In genomic region chr7:117715784-117716445, GRCh38 we compare ENCODE assay signal across 8 cellular contexts.
DNase-seq lines count a peak whose midpoint lies in the region; ATAC-seq and TF ChIP-seq lines count a peak whose summit lies in the region.

No MANE protein-coding gene starts in this region.

- peak; percentile 12 for DNase-seq in GDM1 (lab: John Stamatoyannopoulos, UW)
- DNase-seq in GM20000 (ENCODE audit: low spot score) = peak; percentile 46
- peak; percentile 64 for DNase-seq in NCI-H82 (lab: John Stamatoyannopoulos, UW)
- no peak for DNase-seq in chondrocyte (ENCODE audit: low spot score)
- DNase-seq in lung microvascular endothelial cell (ENCODE audit: low read depth in 2 of 2) = peak; percentile 45 to 48
- DNase-seq in activated T-cell treated with anti-CD3 and anti-CD28 coated beads, Interleukin-2, amount 50 U/mL, for 24 hours = no peak

- no peak overlapping the region for H3K4me3 Mint-ChIP-seq in chondrocyte (ENCODE audit: unreplicated experiment)
- H3K4me3 Mint-ChIP-seq in activated T-cell treated with anti-CD3 and anti-CD28 coated beads, Interleukin-2, amount 50 U/mL, for 24 hours = no peak overlapping the region

- H3K4me1 Mint-ChIP-seq in chondrocyte (ENCODE audit: low read depth) = peaks cover 4% of the 10 kb centered on the region
- no peaks in the 10 kb centered on the region for H3K4me1 Mint-ChIP-seq in activated T-cell treated with anti-CD3 and anti-CD28 coated beads, Interleukin-2, amount 50 U/mL, for 24 hours (ENCODE audit: low read depth)

- TF ChIP-seq CTCF in GM20000 (IDR thresholded peaks at IDR 0.05; ENCODE audit: extremely low read depth, missing control alignments) = peak; percentile 42
- peak; percentile 86 for TF ChIP-seq CTCF in chondrocyte (IDR thresholded peaks at IDR 0.05)

- H3K27ac Mint-ChIP-seq in chondrocyte (ENCODE audit: unreplicated experiment) = no peak overlapping the region
- no peak overlapping the region for H3K27ac Mint-ChIP-seq in activated T-cell treated with anti-CD3 and anti-CD28 coated beads, Interleukin-2, amount 50 U/mL, for 24 hours

- ATAC-seq in HG03565 (IDR thresholded peaks at IDR 0.05; ENCODE audit: unreplicated experiment) (peak; percentile 83), HG03108 (IDR thresholded peaks at IDR 0.05; ENCODE audit: unreplicated experiment) (no peak)

- H3K9me3 Mint-ChIP-seq in chondrocyte (ENCODE audit: low read depth) = no peaks in the 10 kb centered on the region
- H3K9me3 Mint-ChIP-seq in activated T-cell treated with anti-CD3 and anti-CD28 coated beads, Interleukin-2, amount 50 U/mL, for 24 hours = no peaks in the 10 kb centered on the region

- H3K27me3 Mint-ChIP-seq in chondrocyte (ENCODE audit: low read depth) = no peaks in the 10 kb centered on the region
- no peaks in the 10 kb centered on the region for H3K27me3 Mint-ChIP-seq in activated T-cell treated with anti-CD3 and anti-CD28 coated beads, Interleukin-2, amount 50 U/mL, for 24 hours

- peaks cover 2% of the 10 kb centered on the region for H3K36me3 Mint-ChIP-seq in chondrocyte (ENCODE audit: low read depth)
- H3K36me3 Mint-ChIP-seq in activated T-cell treated with anti-CD3 and anti-CD28 coated beads, Interleukin-2, amount 50 U/mL, for 24 hours (ENCODE audit: low read depth) = no peaks in the 10 kb centered on the region

Comparison
In these comparisons a context has a peak if more than half of its experiments do, and no peak if none do; other contexts are left out.
1. DNase-seq: peak in GDM1 (single experiment), GM20000 (single experiment), NCI-H82 (single experiment) and lung microvascular endothelial cell (2 of 2); none in chondrocyte (single experiment) and activated T-cell treated with anti-CD3 and anti-CD28 coated beads, Interleukin-2, amount 50 U/mL, for 24 hours (single experiment).